ENCODE assay signal across 8 cellular contexts in the genomic region with DNA sequence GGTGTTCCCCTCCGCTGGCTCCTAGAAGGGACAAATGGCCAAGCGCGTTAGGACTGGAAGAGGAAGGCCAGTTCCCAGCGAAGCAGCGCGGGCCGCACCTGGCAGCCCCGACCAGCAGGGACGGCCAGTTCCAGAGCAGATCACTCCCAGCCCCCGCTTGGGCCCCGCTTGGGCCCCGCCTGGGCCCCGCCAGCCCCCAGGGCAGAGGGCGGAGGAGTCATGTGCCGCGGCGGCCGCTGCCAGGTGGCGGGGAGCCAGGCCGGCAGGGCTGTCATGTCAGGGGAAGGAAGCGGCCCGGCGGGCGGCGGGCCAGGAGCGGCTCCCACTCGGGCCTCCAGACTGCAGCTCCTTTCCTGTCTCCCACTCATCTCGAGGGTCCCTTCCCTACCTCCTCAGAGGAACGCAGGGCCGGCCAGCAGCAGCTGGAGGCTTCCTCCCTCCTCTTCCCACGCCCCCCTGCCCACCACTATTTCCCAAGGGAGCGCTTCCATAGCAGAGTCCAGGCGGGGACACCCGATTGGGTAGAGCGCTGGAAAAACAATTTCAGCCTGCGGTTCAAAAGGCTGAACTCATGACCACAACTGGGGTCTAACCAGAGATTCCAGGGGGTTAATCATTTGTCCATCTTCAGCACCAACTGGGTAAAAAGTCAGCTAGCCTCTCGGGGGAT. TPM values are rescaled to one million over a fixed set of nuclear protein-coding genes. Genes with fewer than 3 reads are reported as not detected.
DNase-seq lines count a peak whose midpoint lies in the region; ATAC-seq, FAIRE-seq and TF ChIP-seq lines count a peak whose summit lies in the region.

No MANE protein-coding gene starts in this region.

- H3K27ac ChIP-seq in gastroesophageal sphincter (peak overlapping the region in 3 of 4 donors; percentile 63 to 78 (median 65)), pancreas (peak overlapping the region; percentile 49 to 73 (median 62))

- H3K9me3 ChIP-seq in gastroesophageal sphincter (no peaks in the 10 kb centered on the region), pancreas (no peaks in the 10 kb centered on the region)

- ATAC-seq in HG02678 (IDR thresholded peaks at IDR 0.05; ENCODE audit: unreplicated experiment) (peak; percentile 64), gastroesophageal sphincter (peak; percentile 88), pancreas (peak; percentile 92 to 96 (median 94)), GM18873 (IDR thresholded peaks at IDR 0.05; ENCODE audit: low FRiP score, unreplicated experiment) (no peak)

- H3K4me3 ChIP-seq in BJ (ENCODE audit: low read depth, low read length): peak overlapping the region; percentile 7; the same call in 1 of the 2 replicates
- peak overlapping the region; percentile 35 to 46 for H3K4me3 ChIP-seq in gastroesophageal sphincter
- peak overlapping the region; percentile 11 to 42 (median 24) for H3K4me3 ChIP-seq in pancreas

- intact Hi-C loops in pancreas (cut with DNase I): no loop called here

- no peak for FAIRE-seq in pancreas (lab: Jason Lieb, UNC)

- TF ChIP-seq CTCF in BJ (IDR thresholded peaks at IDR 0.05; ENCODE audit: insufficient read depth, low read depth, low read length): no peak
- peak in 2 of 4 experiments; percentile 1 to 9 for TF ChIP-seq CTCF in gastroesophageal sphincter (IDR thresholded peaks at IDR 0.05)
- TF ChIP-seq CTCF in pancreas (IDR thresholded peaks at IDR 0.05): no peak

- 13% methylated on average over 7 of the region's 37 CpGs; no CpG with 5 or more reads in 1 of the 2 donors for WGBS in gastroesophageal sphincter (ENCODE audit: low coverage in 1 of 2), 2 donors
- 8 to 16% methylated on average over 23 to 37 of the region's 37 CpGs for WGBS in pancreas, 2 donors

- no peak for TF ChIP-seq POLR2A in gastroesophageal sphincter (IDR thresholded peaks at IDR 0.05)

- H3K36me3 ChIP-seq in BJ (ENCODE audit: control insufficient read depth, insufficient read depth, low read length): no peaks in the 10 kb centered on the region
- no peaks in the 10 kb centered on the region for H3K36me3 ChIP-seq in gastroesophageal sphincter
- H3K36me3 ChIP-seq in pancreas: no peaks in the 10 kb centered on the region

- DNase-seq in BJ (ENCODE audit: low read depth): no peak
- peak; percentile 67 for DNase-seq in T1000 (lab: John Stamatoyannopoulos, UW)
- peak; percentile 81 to 95 (median 90) for DNase-seq in pancreas
- no peak for DNase-seq in superior temporal gyrus (ENCODE audit: extremely low spot score)
- DNase-seq in NAMALWA (ENCODE audit: low spot score): no peak

- no peak for TF ChIP-seq EP300 in gastroesophageal sphincter (IDR thresholded peaks at IDR 0.05)

- no peaks in the 10 kb centered on the region for H3K27me3 ChIP-seq in BJ (ENCODE audit: control insufficient read depth, insufficient read depth, low read length)
- no peaks in the 10 kb centered on the region for H3K27me3 ChIP-seq in gastroesophageal sphincter
- no peaks in the 10 kb centered on the region for H3K27me3 ChIP-seq in pancreas

- H3K4me1 ChIP-seq in gastroesophageal sphincter: peaks cover 0 to 63% (median 19%) of the 10 kb centered on the region in 3 donors
- H3K4me1 ChIP-seq in pancreas: peaks cover 7 to 24% (median 9%) of the 10 kb centered on the region in 3 donors

- POLR2A ChIA-PET in BJ (lab: Charles Lee): no interaction called here

- CTCF ChIA-PET in BJ (lab: Yijun Ruan, JAX): interaction anchor here (1.1 to 2.3 kb wide), 3 partner anchors 20 to 43 kb away, joined by 3 to 9 read pairs (median 4); no protein-coding TSS in a partner anchor

RNA-seq across cellular contexts. Expression of a gene that starts 16.5 kb away (rescaled TPM):
- 3.2 and 5.7 TPM in 2 replicates for polyA plus RNA-seq in BJ (2011; rRNA removed)
- 6.4 and 6.6 TPM in 2 replicates for polyA minus RNA-seq in BJ (2011; rRNA and poly(A)+ RNA removed)
- total RNA-seq in gastroesophageal sphincter: 1 to 10 TPM; 2.6 to 5.6 (median 4.6) TPM
- total RNA-seq in pancreas: 1 to 10 TPM; 2.0 to 5.9 (median 3.3) TPM
- polyA plus RNA-seq in pancreas: 1 to 10 TPM; 1.3 to 2.2 TPM

Comparison
In these comparisons a context has a peak if more than half of its experiments do, and no peak if none do; other contexts are left out.
1. DNase-seq: peak in T1000 (single experiment) and pancreas (6 of 6); none in BJ (single experiment), superior temporal gyrus (single experiment) and NAMALWA (single experiment).
2. Peak in every context shown above with its lines, with median percentiles within 50 percentile points of each other: H3K4me3 ChIP-seq.